ENCODE assay signal across 19 cellular contexts in the genomic region with DNA sequence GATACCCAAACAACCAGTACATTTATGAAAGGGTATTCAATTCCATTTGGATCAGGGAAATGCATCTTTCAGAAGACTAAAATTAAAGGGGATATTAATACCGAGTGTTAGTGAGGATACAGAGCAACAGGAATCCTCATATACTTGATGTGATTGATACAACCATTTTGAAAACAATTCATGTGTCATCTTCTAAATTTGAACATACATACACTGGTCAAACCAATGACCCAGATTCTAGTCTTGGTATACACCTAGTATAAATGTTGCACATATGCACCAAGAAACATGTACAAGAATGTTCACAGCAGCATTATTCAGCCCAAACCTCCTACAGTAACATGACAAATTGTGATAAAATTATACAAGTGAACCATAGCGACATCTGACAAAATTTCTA. TPM values are rescaled to one million over a fixed set of nuclear protein-coding genes. Genes with fewer than 3 reads are reported as not detected.
A peak's percentile ranks its signal among the peaks of the same experiment; 100 is the strongest.
DNase-seq lines count a peak whose midpoint lies in the region; ATAC-seq, FAIRE-seq and TF ChIP-seq lines count a peak whose summit lies in the region.
"Had no signal": no experiment of that assay in that cellular context is flagged by ENCODE, and none has a peak within 500 bp of the region (broad histone marks: within the 10 kb centered on the region; RNA-seq: fewer than 3 reads in every experiment).

No MANE protein-coding gene starts in this region.

- no peak overlapping the region for H3K9ac ChIP-seq in mammary epithelial cell (ENCODE audit: insufficient read depth, low read length)

- H3K27me3 Mint-ChIP-seq in MCF 10A (ENCODE audit: insufficient read depth, unreplicated experiment) (no peaks in the 10 kb centered on the region), memory B cell (no peaks in the 10 kb centered on the region)
- H3K27me3 Mint-ChIP-seq: CD4-positive, alpha-beta memory T cell had no signal

- DNase-seq in MCF 10A (ENCODE audit: unreplicated experiment) (no peak), mammary epithelial cell (no peak), H54 (ENCODE audit: insufficient read length, low spot score) (no peak), memory B cell (ENCODE audit: low spot score in 2 of 2) (no peak), SKM-1 treated with dmso at 0.1 percent for 144 hours (lab: John Stamatoyannopoulos, UW; ENCODE audit: unreplicated experiment) (no peak), DMS53 (lab: John Stamatoyannopoulos, UW) (no peak)
- DNase-seq: 8988T; C1 segment of cervical spinal cord; CD4-positive, alpha-beta memory T cell; COR-L47; DMS153; DMS79; EL; GDM1; GOT3; H7; HCEC 1CT had no signal

- CTCF ChIA-PET in MCF 10A (lab: Yijun Ruan, JAX) (interaction anchor here (0.8 to 1.8 kb wide), 5 partner anchors 61 to 852 kb away, joined by 3 to 8 read pairs (median 3); no protein-coding TSS in a partner anchor), mammary epithelial cell (lab: Charles Lee; ENCODE audit: low non-redundant PET) (no interaction called here)

- H3K4me1 ChIP-seq in mammary epithelial cell (ENCODE audit: insufficient read depth, low read length): peaks cover 13% of the 10 kb centered on the region

- no peak overlapping the region for H2AFZ ChIP-seq in mammary epithelial cell (ENCODE audit: low read depth, low read length)

- no peaks in the 10 kb centered on the region for H3K36me3 ChIP-seq in mammary epithelial cell (ENCODE audit: insufficient read depth, low read length)

- no peak overlapping the region for H3K4me3 ChIP-seq in mammary epithelial cell (replicated peaks in 1 of 3; ENCODE audit: insufficient read depth in 1 of 3, low read depth in 2 of 3, low read length in 3 of 3)
- H3K4me3 ChIP-seq: GM12878 had no signal

- peak overlapping the region; percentile 2 for H3K27ac Mint-ChIP-seq in MCF 10A (ENCODE audit: low read depth, unreplicated experiment)
- peak overlapping the region; percentile 68 for H3K27ac Mint-ChIP-seq in memory B cell

- H3K27me3 ChIP-seq in mammary epithelial cell (ENCODE audit: insufficient read depth, low read length): no peaks in the 10 kb centered on the region

- no peaks in the 10 kb centered on the region for H4K20me1 ChIP-seq in mammary epithelial cell (ENCODE audit: insufficient read depth, low read length)

- ATAC-seq in memory B cell (ENCODE audit: low read depth) (no peak), GM18502 (IDR thresholded peaks at IDR 0.05; ENCODE audit: poor library complexity, unreplicated experiment) (no peak)
- ATAC-seq: GM12878 had no signal

- H3K9me3 ChIP-seq in mammary epithelial cell (replicated peaks; ENCODE audit: insufficient read depth, low read length): no peaks in the 10 kb centered on the region

- peak; percentile 57 for FAIRE-seq in H54 (lab: Jason Lieb, UNC)
- FAIRE-seq: GM12878 had no signal

- no peak for TF ChIP-seq CTCF in MCF 10A (IDR thresholded peaks at IDR 0.05; ENCODE audit: unreplicated experiment)
- no peak for TF ChIP-seq CTCF in mammary epithelial cell (conservative IDR thresholded peaks at IDR 0.05 in 1 of 2, IDR thresholded peaks at IDR 0.05 in 1 of 2; ENCODE audit: extremely low read depth in 1 of 2, insufficient read depth in 1 of 2, low read depth in 1 of 2, low read length in 2 of 2)

- no peak for TF ChIP-seq POLR2A in H54 (IDR thresholded peaks at IDR 0.05; ENCODE audit: low read depth, low read length)

- intact Hi-C loops in MCF 10A (cut with micrococcal nuclease): loop anchor here (5.0 kb wide), 3 partner anchors 111 to 851 kb away; no protein-coding TSS in a partner anchor
- intact Hi-C loops in mammary epithelial cell (cut with micrococcal nuclease): loop anchor here (10.0 kb wide), 1 partner anchor 828 kb away; no protein-coding TSS in a partner anchor

- H3K4me1 Mint-ChIP-seq in MCF 10A (ENCODE audit: insufficient read depth, unreplicated experiment) (peaks cover 33% of the 10 kb centered on the region), memory B cell (peaks cover 32% of the 10 kb centered on the region)

- no peak overlapping the region for H3K4me2 ChIP-seq in mammary epithelial cell (ENCODE audit: insufficient read depth, low read depth, low read length)

- H3K36me3 Mint-ChIP-seq in MCF 10A (ENCODE audit: insufficient read depth, unreplicated experiment): peaks cover 9% of the 10 kb centered on the region
- peaks cover 23% of the 10 kb centered on the region for H3K36me3 Mint-ChIP-seq in memory B cell

- in situ Hi-C loops in mammary epithelial cell (cut with MboI; ENCODE audit: low sequenced_read_pairs in 2 of 2): no loop called here

- H3K9me3 Mint-ChIP-seq in MCF 10A (ENCODE audit: unreplicated experiment) (no peaks in the 10 kb centered on the region), memory B cell (peaks cover 1% of the 10 kb centered on the region)

- no peak overlapping the region for H3K4me3 Mint-ChIP-seq in MCF 10A (ENCODE audit: unreplicated experiment)
- no peak overlapping the region for H3K4me3 Mint-ChIP-seq in memory B cell

- POLR2A ChIA-PET in MCF 10A (lab: Yijun Ruan, JAX): interaction anchor here (0.8 kb wide), 1 partner anchor 831 kb away, joined by 3 read pairs; no protein-coding TSS in a partner anchor

- H3K79me2 ChIP-seq in mammary epithelial cell (ENCODE audit: insufficient read depth, low read length): peaks cover 77% of the 10 kb centered on the region

- BruUV-seq in MCF 10A (replicated peaks; lab: Mats Ljungman, UMichigan): no TSS peak
- no TSS peak for BruUV-seq in mammary epithelial cell (replicated peaks; lab: Mats Ljungman, UMichigan)

- dilution Hi-C loops in mammary epithelial cell (cut with HindIII; ENCODE audit: low sequenced_read_pairs): no loop called here

- WGBS in mammary epithelial cell (ENCODE audit: low coverage, missing lambda C conversion rate): 100% methylated on average over 2 of the region's 2 CpGs

- no peak overlapping the region for H3K27ac ChIP-seq in mammary epithelial cell (ENCODE audit: insufficient read depth, low read depth, low read length)

RNA-seq across cellular contexts. Expression of a gene that starts 58.6 kb away (rescaled TPM):
- total RNA-seq in MCF 10A (2022) (43.5 and 46.2 TPM in 2 replicates), mammary epithelial cell (10 to 100 TPM; 45.1 to 77.3 TPM)
- 11.0 TPM for polyA plus RNA-seq in mammary epithelial cell
- polyA minus RNA-seq in mammary epithelial cell: 92.6 TPM
